In genomic region chr13:79516590-79516989, GRCh38 we compare ENCODE assay signal across 25 cellular contexts.
"Had no signal": no experiment of that assay in that cellular context is flagged by ENCODE, and none has a peak within 500 bp of the region (broad histone marks: within the 10 kb centered on the region; RNA-seq: fewer than 3 reads in every experiment).

No MANE protein-coding gene starts in this region.

- H3K9me3 ChIP-seq: breast epithelium, colonic mucosa, gastrocnemius medialis, neutrophil, right lobe of liver, thyroid gland, upper lobe of right lung had no signal

- H3K9me3 Mint-ChIP-seq: activated CD4-positive, alpha-beta memory T cell treated with anti-CD3 and anti-CD28 coated beads, Interleukin-2, amount 10 ng/mL, durations not matched to agents 7 days and 5 days; activated naive CD4-positive, alpha-beta T cell treated with anti-CD3 and anti-CD28 coated beads, Interleukin-2, amount 50 U/mL, for 72 hours; activated T-cell treated with anti-CD3 and anti-CD28 coated beads, Interleukin-2, amount 50 U/mL, for 24 hours; central memory CD8-positive, alpha-beta T cell; mesothelial cell of epicardium; naive B cell; nephron progenitor cell; T-cell had no signal

- H3K27me3 ChIP-seq: breast epithelium, colonic mucosa, gastrocnemius medialis, right lobe of liver, thyroid gland, upper lobe of right lung had no signal

- H3K4me3 ChIP-seq: breast epithelium, colonic mucosa, gastrocnemius medialis, right lobe of liver, thyroid gland, upper lobe of right lung had no signal

- H3K36me3 ChIP-seq: breast epithelium, colonic mucosa, neutrophil, thyroid gland had no signal

- ATAC-seq: activated naive CD4-positive, alpha-beta T cell treated with anti-CD3 and anti-CD28 coated beads, Interleukin-2, amount 50 U/mL, for 72 hours; gastrocnemius medialis; right lobe of liver; stimulated activated naive CD8-positive, alpha-beta T cell treated with anti-CD3 and anti-CD28 coated beads, Interleukin-15, Interleukin-2, amounts not matched to agents 100 U/mL and 50 U/mL, for 24 hours; T-cell; upper lobe of right lung had no signal

- H3K4me1 Mint-ChIP-seq: naive B cell had no signal

- H3K27me3 Mint-ChIP-seq: activated CD4-positive, alpha-beta memory T cell treated with anti-CD3 and anti-CD28 coated beads, Interleukin-2, amount 10 ng/mL, durations not matched to agents 7 days and 5 days; activated CD4-positive, alpha-beta T cell treated with anti-CD3 and anti-CD28 coated beads, Interleukin-2, amount 10 ng/mL, durations not matched to agents 7 days and 5 days; activated T-cell treated with anti-CD3 and anti-CD28 coated beads, Interleukin-2, amount 50 U/mL, for 24 hours; central memory CD8-positive, alpha-beta T cell; naive B cell; T-cell had no signal

- H3K27ac Mint-ChIP-seq: activated CD4-positive, alpha-beta memory T cell treated with anti-CD3 and anti-CD28 coated beads, Interleukin-2, amount 10 ng/mL, durations not matched to agents 7 days and 5 days; activated CD4-positive, alpha-beta T cell treated with anti-CD3 and anti-CD28 coated beads, Interleukin-2, amount 10 ng/mL, durations not matched to agents 7 days and 5 days; activated naive CD4-positive, alpha-beta T cell treated with anti-CD3 and anti-CD28 coated beads, Interleukin-2, amount 50 U/mL, for 72 hours; activated T-cell treated with anti-CD3 and anti-CD28 coated beads, Interleukin-2, amount 50 U/mL, for 24 hours; mesothelial cell of epicardium; naive B cell; nephron progenitor cell; T-cell had no signal

- H3K4me3 Mint-ChIP-seq: activated CD4-positive, alpha-beta memory T cell treated with anti-CD3 and anti-CD28 coated beads, Interleukin-2, amount 10 ng/mL, durations not matched to agents 7 days and 5 days; activated CD4-positive, alpha-beta T cell treated with anti-CD3 and anti-CD28 coated beads, Interleukin-2, amount 10 ng/mL, durations not matched to agents 7 days and 5 days; activated T-cell treated with anti-CD3 and anti-CD28 coated beads, Interleukin-2, amount 50 U/mL, for 24 hours; central memory CD8-positive, alpha-beta T cell; mesothelial cell of epicardium; naive B cell; nephron progenitor cell; T-cell had no signal

- H3K27ac ChIP-seq: breast epithelium, colonic mucosa, gastrocnemius medialis, neutrophil, right lobe of liver, thyroid gland, upper lobe of right lung had no signal

- H3K36me3 Mint-ChIP-seq: naive B cell, T-cell had no signal

- H3K4me1 ChIP-seq: breast epithelium, colonic mucosa, thyroid gland, upper lobe of right lung had no signal

- DNase-seq: activated CD4-positive, alpha-beta memory T cell treated with anti-CD3 and anti-CD28 coated beads, Interleukin-2, amount 10 ng/mL, durations not matched to agents 7 days and 5 days; activated CD4-positive, alpha-beta T cell treated with anti-CD3 and anti-CD28 coated beads for 1 hour; activated CD4-positive, alpha-beta T cell treated with anti-CD3 and anti-CD28 coated beads, Interleukin-2, amount 10 ng/mL, durations not matched to agents 7 days and 5 days; activated CD8-positive, alpha-beta memory T cell treated with anti-CD3 and anti-CD28 coated beads, Interleukin-2, amount 50 U/mL, for 48 hours; activated naive CD4-positive, alpha-beta T cell; activated T-cell treated with anti-CD3 and anti-CD28 coated beads, Interleukin-2, amount 50 U/mL, for 24 hours; colonic mucosa; effector CD8-positive, alpha-beta T cell; gastrocnemius medialis; glutamatergic neuron; hippocampal formation; left cardiac atrium; naive B cell; nephron progenitor cell; right lobe of liver; stimulated activated CD4-positive, alpha-beta T cell treated with anti-CD3 and anti-CD28 coated beads, Interleukin-4, amount 100 ng/mL, for 1 hour; stimulated activated naive CD8-positive, alpha-beta T cell treated with anti-CD3 and anti-CD28 coated beads, Interleukin-15, Interleukin-2, amounts not matched to agents 100 U/mL and 50 U/mL, for 24 hours; T-cell; thyroid gland; upper lobe of right lung had no signal
